1 cellular context compared by ENCODE assay signal in genomic region chr19:1862424-1863307, GRCh38.
TF ChIP-seq lines count a peak whose summit lies in the region.

No MANE protein-coding gene starts in this region.

TF ChIP-seq in GM12878, 131 proteins besides CTCF, POLR2A, EP300 and RAD21:
- TF ChIP-seq CREB1 (IDR thresholded peaks at IDR 0.05; ENCODE audit: low read depth), result no peak
- TF ChIP-seq GATAD2B (conservative IDR thresholded peaks at IDR 0.05; ENCODE audit: low read depth), result peak; percentile 44; the same call in 1 of the 2 replicates
- TF ChIP-seq SIN3A (IDR thresholded peaks at IDR 0.05; ENCODE audit: low read depth, low read length), result 0 out of 2 replicates have a peak, but pooled peaks have one; percentile 53
- peak; percentile 54; the same call in 1 of the 2 replicates for TF ChIP-seq MXI1 (IDR thresholded peaks at IDR 0.05; ENCODE audit: low read depth, low read length)
- peak; percentile 24 to 90 for TF ChIP-seq EGR1 (IDR thresholded peaks at IDR 0.05; ENCODE audit: borderline replicate concordance in 1 of 2, low read depth in 2 of 2, low read length in 2 of 2)
- 0 out of 2 replicates have a peak, but pooled peaks have one; percentile 12 for TF ChIP-seq IKZF1 (conservative IDR thresholded peaks at IDR 0.05)
- no peak for TF ChIP-seq POLR2AphosphoS2 (IDR thresholded peaks at IDR 0.05; ENCODE audit: low read depth, low read length)
- TF ChIP-seq RB1 (IDR thresholded peaks at IDR 0.05; ENCODE audit: borderline replicate concordance), result peak; percentile 23; the same call in 1 of the 2 replicates
- 0 out of 2 replicates have a peak, but pooled peaks have one; percentile 54 for TF ChIP-seq DPF2 (IDR thresholded peaks at IDR 0.05)
- peak; percentile 76 for TF ChIP-seq NKRF (conservative IDR thresholded peaks at IDR 0.05)
- no peak for TF ChIP-seq RBBP5 (conservative IDR thresholded peaks at IDR 0.05)
- TF ChIP-seq BHLHE40 (IDR thresholded peaks at IDR 0.05; ENCODE audit: borderline replicate concordance in 1 of 2, low read depth in 2 of 2, low read length in 1 of 2), result peak; percentile 89 to 92; a peak in 3 of 4 replicates
- TF ChIP-seq PKNOX1 (IDR thresholded peaks at IDR 0.05), result 0 out of 2 replicates have a peak, but pooled peaks have one; percentile 8
- TF ChIP-seq RUNX3 (IDR thresholded peaks at IDR 0.05; ENCODE audit: low read length), result no peak; the same call in 1 of the 2 replicates
- peak; percentile 15; the same call in 1 of the 2 replicates for TF ChIP-seq SMARCA5 (IDR thresholded peaks at IDR 0.05)
